In the genomic region with DNA sequence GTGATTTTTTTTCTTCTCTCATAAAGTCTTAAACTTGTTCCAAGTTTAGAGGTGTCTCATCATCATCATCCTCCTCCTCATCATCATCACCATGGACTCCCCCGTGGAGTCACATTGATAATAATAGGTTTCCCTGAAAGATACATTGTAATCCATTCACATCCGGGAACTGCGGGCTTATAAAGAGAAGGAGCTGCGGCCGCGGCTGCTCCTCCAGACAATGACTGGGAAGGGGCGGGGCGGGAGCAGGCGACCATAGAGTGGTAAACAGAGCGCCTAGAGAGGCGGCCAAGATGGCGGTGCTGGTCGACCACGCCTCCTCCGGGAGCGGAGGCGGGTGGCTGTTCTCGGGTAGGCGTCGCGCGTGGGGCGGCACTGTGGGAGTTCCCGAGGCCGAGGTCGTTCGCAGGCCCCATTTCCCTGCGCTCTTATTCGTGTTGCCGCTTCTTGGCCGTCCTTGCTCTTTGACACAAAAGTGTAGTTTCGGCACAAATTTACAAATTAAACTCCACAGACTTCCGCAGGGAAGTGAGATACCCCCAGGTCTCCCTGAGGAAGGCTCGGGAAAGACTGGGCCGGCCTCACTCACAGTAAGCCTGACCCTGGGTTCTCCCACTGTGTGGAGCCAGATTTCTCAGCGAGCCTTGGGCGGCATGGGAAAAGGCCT, we compare ENCODE assay signal across 9 cellular contexts. TPM values are rescaled to one million over a fixed set of nuclear protein-coding genes. Genes with fewer than 3 reads are reported as not detected.
A peak's percentile ranks its signal among the peaks of the same experiment; 100 is the strongest.
DNase-seq lines count a peak whose midpoint lies in the region; ATAC-seq, FAIRE-seq and TF ChIP-seq lines count a peak whose summit lies in the region.
"Had no signal": no experiment of that assay in that cellular context is flagged by ENCODE, and none has a peak within 500 bp of the region (broad histone marks: within the 10 kb centered on the region; RNA-seq: fewer than 3 reads in every experiment).

No MANE protein-coding gene starts in this region.

- peak overlapping the region; percentile 92 for H3K4me3 Mint-ChIP-seq in CD4-positive, alpha-beta T cell

- peaks cover 7% of the 10 kb centered on the region for H3K36me3 Mint-ChIP-seq in CD4-positive, alpha-beta T cell (ENCODE audit: low read depth)

- no peak overlapping the region for H3K27ac ChIP-seq in CD4-positive, alpha-beta T cell (ENCODE audit: low read depth, low read length)
- H3K27ac ChIP-seq: VCaP had no signal

- no peaks in the 10 kb centered on the region for H3K9me3 ChIP-seq in CD4-positive, alpha-beta T cell (ENCODE audit: control insufficient read depth, low read length)
- no peaks in the 10 kb centered on the region for H3K9me3 ChIP-seq in mononuclear cell (ENCODE audit: low read depth, low read length)

- POLR2A ChIA-PET in CD4-positive, alpha-beta T cell (lab: Charles Lee): no interaction called here

- CTCF ChIA-PET in CD4-positive, alpha-beta T cell (lab: Charles Lee): no interaction called here

- FAIRE-seq in HTR-8/SVneo (lab: Jason Lieb, UNC): no peak

- intact Hi-C loops in CD4-positive, alpha-beta T cell (cut with DNase I, micrococcal nuclease): loop anchor here (5.0 to 10.0 kb wide), 2 partner anchors 1063 to 1115 kb away; a partner anchor contains a TSS

- peaks cover 25% of the 10 kb centered on the region for H3K4me1 ChIP-seq in mononuclear cell (ENCODE audit: insufficient read depth, low read length)

- H3K27me3 ChIP-seq in CD4-positive, alpha-beta T cell (ENCODE audit: control insufficient read depth, insufficient read depth, low read length): peaks cover 31% of the 10 kb centered on the region
- no peaks in the 10 kb centered on the region for H3K27me3 ChIP-seq in mononuclear cell (ENCODE audit: insufficient read depth, low read length)

- peaks cover 29% of the 10 kb centered on the region for H3K4me1 Mint-ChIP-seq in CD4-positive, alpha-beta T cell (ENCODE audit: low read depth)

- peak overlapping the region; percentile 78 for H3K27ac Mint-ChIP-seq in CD4-positive, alpha-beta T cell

- peak; percentile 90 for ATAC-seq in CD4-positive, alpha-beta T cell (ENCODE audit: poor library complexity)

- H3K4me3 ChIP-seq in epithelial cell of proximal tubule (ENCODE audit: low read depth, low read length) (peak overlapping the region; percentile 66), mononuclear cell (ENCODE audit: low read length) (peak overlapping the region; percentile 59)

- H3K27me3 Mint-ChIP-seq in CD4-positive, alpha-beta T cell: peaks cover 54% of the 10 kb centered on the region

- H3K9me3 Mint-ChIP-seq in CD4-positive, alpha-beta T cell: no peaks in the 10 kb centered on the region

- peak; percentile 10 to 78 (median 49) for DNase-seq in CD4-positive, alpha-beta T cell
- DNase-seq in GM20000 (ENCODE audit: low spot score) (peak; percentile 65), HTR-8/SVneo (ENCODE audit: insufficient read length, low spot score) (peak; percentile 60), NOMO-1 treated with dmso at 0.1 percent for 144 hours (lab: John Stamatoyannopoulos, UW; ENCODE audit: unreplicated experiment) (peak; percentile 3), activated T-cell treated with anti-CD3 and anti-CD28 coated beads for 4 hours (peak; percentile 59), epithelial cell of proximal tubule (ENCODE audit: low read depth) (peak; percentile 52)
- peak; percentile 57 to 59 for DNase-seq in stimulated activated CD8-positive, alpha-beta memory T cell treated with anti-CD3 and anti-CD28 coated beads, Interleukin-2, amount 100 ng/mL, for 1 hour (ENCODE audit: low read depth in 2 of 2)

- no peak for TF ChIP-seq CTCF in CD4-positive, alpha-beta T cell (IDR thresholded peaks at IDR 0.05)
- no peak for TF ChIP-seq CTCF in GM20000 (IDR thresholded peaks at IDR 0.05; ENCODE audit: extremely low read depth, missing control alignments)
- TF ChIP-seq CTCF in epithelial cell of proximal tubule (conservative IDR thresholded peaks at IDR 0.05; ENCODE audit: low read depth, low read length): no peak

RNA-seq across cellular contexts. Expression of a gene that starts 1.8 kb away (rescaled TPM):
- 1 to 10 TPM; 3.0 to 3.2 TPM for total RNA-seq in CD4-positive, alpha-beta T cell
- 7.2 and 9.3 TPM in 2 replicates for total RNA-seq in epithelial cell of proximal tubule
- 27.5 TPM for total RNA-seq in mononuclear cell

Comparison
In these comparisons a context has a peak if more than half of its experiments do, and no peak if none do; other contexts are left out.
1. DNase-seq: peak in every context shown above with its lines; median percentile 65 in GM20000; 60 in HTR-8/SVneo; 59 in activated T-cell treated with anti-CD3 and anti-CD28 coated beads for 4 hours; 58 in stimulated activated CD8-positive, alpha-beta memory T cell treated with anti-CD3 and anti-CD28 coated beads, Interleukin-2, amount 100 ng/mL, for 1 hour; 52 in epithelial cell of proximal tubule; 49 in CD4-positive, alpha-beta T cell; 3 in NOMO-1 treated with dmso at 0.1 percent for 144 hours.